ENCODE assay signal across 18 cellular contexts in genomic region chr10:24254180-24254579, GRCh38. TPM values are rescaled to one million over a fixed set of nuclear protein-coding genes. Genes with fewer than 3 reads are reported as not detected.
DNase-seq lines count a peak whose midpoint lies in the region; ATAC-seq and TF ChIP-seq lines count a peak whose summit lies in the region.
"Had no signal": no experiment of that assay in that cellular context is flagged by ENCODE, and none has a peak within 500 bp of the region (broad histone marks: within the 10 kb centered on the region; RNA-seq: fewer than 3 reads in every experiment).

No MANE protein-coding gene starts in this region.

- H3K9me3 ChIP-seq in breast epithelium (no peaks in the 10 kb centered on the region), hepatocyte (ENCODE audit: low read depth) (no peaks in the 10 kb centered on the region), subcutaneous abdominal adipose tissue (ENCODE audit: control insufficient read depth in 5 of 5, low read length in 5 of 5) (no peaks in the 10 kb centered on the region), gastroesophageal sphincter (no peaks in the 10 kb centered on the region)

- DNase-seq in M059J (ENCODE audit: low read depth) (peak; percentile 6), breast epithelium (ENCODE audit: low spot score in 2 of 2) (no peak), hepatocyte (ENCODE audit: low spot score) (no peak), NCI-H187 (lab: John Stamatoyannopoulos, UW) (no peak), DMS53 treated with DMSO at 0.1 percent for 48 hours (lab: John Stamatoyannopoulos, UW; ENCODE audit: unreplicated experiment) (no peak)
- no peak for DNase-seq in activated naive CD4-positive, alpha-beta T cell treated with anti-CD3 and anti-CD28 coated beads, Interleukin-2, amount 50 U/mL, for 16 hours
- DNase-seq: activated CD4-positive, alpha-beta memory T cell treated with anti-CD3 and anti-CD28 coated beads, Interleukin-2, amount 10 ng/mL, durations not matched to agents 7 days and 5 days; activated naive CD8-positive, alpha-beta T cell treated with anti-CD3 and anti-CD28 coated beads, Interleukin-2, amount 50 U/mL, for 24 hours; activated T-cell treated with anti-CD3 and anti-CD28 coated beads, Interleukin-2, amount 50 U/mL, for 72 hours; DMS 273 treated with DMSO at 0.1 percent for 48 hours; erythroblast; Kasumi-1; naive thymus-derived CD8-positive, alpha-beta T cell; NCI-H1694; NCI-H510A; substantia nigra had no signal

- TF ChIP-seq CTCF in breast epithelium (IDR thresholded peaks at IDR 0.05) = no peak
- no peak for TF ChIP-seq CTCF in hepatocyte (IDR thresholded peaks at IDR 0.05; ENCODE audit: poor library complexity)
- no peak for TF ChIP-seq CTCF in gastroesophageal sphincter (IDR thresholded peaks at IDR 0.05)

- no peak overlapping the region for H2AFZ ChIP-seq in hepatocyte

- H3K27ac ChIP-seq in breast epithelium (peak overlapping the region; percentile 94 to 97), hepatocyte (peak overlapping the region; percentile 86), subcutaneous abdominal adipose tissue (ENCODE audit: low read depth, low read length) (peak overlapping the region; percentile 24), gastroesophageal sphincter (no peak overlapping the region)

- TF ChIP-seq POLR2A in breast epithelium (IDR thresholded peaks at IDR 0.05) = no peak
- TF ChIP-seq POLR2A in gastroesophageal sphincter (IDR thresholded peaks at IDR 0.05) = no peak

- no peak overlapping the region for H3K4me2 ChIP-seq in hepatocyte

- no peak overlapping the region for H3K4me3 ChIP-seq in breast epithelium
- H3K4me3 ChIP-seq in hepatocyte = no peak overlapping the region
- no peak overlapping the region for H3K4me3 ChIP-seq in subcutaneous abdominal adipose tissue (ENCODE audit: low read depth in 1 of 5, low read length in 5 of 5)
- no peak overlapping the region for H3K4me3 ChIP-seq in gastroesophageal sphincter

- intact Hi-C loops in breast epithelium (cut with DNase I; ENCODE audit: low total_unique reads) = no loop called here

- H3K9ac ChIP-seq in subcutaneous abdominal adipose tissue (ENCODE audit: low read length in 5 of 5) = no peak overlapping the region

- no peak for TF ChIP-seq EP300 in gastroesophageal sphincter (IDR thresholded peaks at IDR 0.05)

- H4K20me1 ChIP-seq in hepatocyte (ENCODE audit: insufficient read depth, poor library complexity, severe bottlenecking) = no peaks in the 10 kb centered on the region

- H3K36me3 ChIP-seq in breast epithelium = no peaks in the 10 kb centered on the region
- H3K36me3 ChIP-seq in hepatocyte (replicated peaks; ENCODE audit: insufficient read depth, low read depth) = no peaks in the 10 kb centered on the region
- peaks cover 0 to 4% (median 0%) of the 10 kb centered on the region in 5 donors for H3K36me3 ChIP-seq in subcutaneous abdominal adipose tissue (ENCODE audit: control insufficient read depth in 5 of 5, insufficient read depth in 5 of 5, low read length in 5 of 5)
- H3K36me3 ChIP-seq in gastroesophageal sphincter = no peaks in the 10 kb centered on the region

- no peaks in the 10 kb centered on the region for H3K27me3 ChIP-seq in breast epithelium
- no peaks in the 10 kb centered on the region for H3K27me3 ChIP-seq in hepatocyte
- H3K27me3 ChIP-seq in subcutaneous abdominal adipose tissue (ENCODE audit: control insufficient read depth in 5 of 5, insufficient read depth in 4 of 5, low read length in 5 of 5) = no peaks in the 10 kb centered on the region
- H3K27me3 ChIP-seq in gastroesophageal sphincter = no peaks in the 10 kb centered on the region

- H3K9me2 ChIP-seq in hepatocyte (replicated peaks; ENCODE audit: insufficient read depth) = no peaks in the 10 kb centered on the region

- H3K79me2 ChIP-seq in hepatocyte = peaks cover 65% of the 10 kb centered on the region

- H3K4me1 ChIP-seq in breast epithelium (peaks cover 11 to 26% of the 10 kb centered on the region in 2 donors), hepatocyte (ENCODE audit: insufficient read depth) (peaks cover 28% of the 10 kb centered on the region), subcutaneous abdominal adipose tissue (ENCODE audit: control insufficient read depth in 5 of 5, insufficient read depth in 5 of 5, low read length in 5 of 5) (peaks cover 3 to 65% (median 24%) of the 10 kb centered on the region in 5 donors), gastroesophageal sphincter (no peaks in the 10 kb centered on the region)

- no peak for ATAC-seq in gastroesophageal sphincter
- ATAC-seq: activated naive CD8-positive, alpha-beta T cell treated with anti-CD3 and anti-CD28 coated beads, Interleukin-2, amount 50 U/mL, for 24 hours; activated T-cell treated with anti-CD3 and anti-CD28 coated beads, Interleukin-2, amount 50 U/mL, for 72 hours; naive thymus-derived CD8-positive, alpha-beta T cell had no signal

- 89% methylated on average over 3 of the region's 3 CpGs for WGBS in hepatocyte (ENCODE audit: low lambda C conversion rate, missing lambda C conversion rate)
- 54 to 80% methylated on average over 2 to 3 of the region's 3 CpGs for WGBS in gastroesophageal sphincter (ENCODE audit: low coverage in 1 of 2), 2 donors

RNA-seq across cellular contexts. Expression of gene KIAA1217, which starts 45.2 kb away (rescaled TPM):
- 1.5 and 2.7 TPM in 2 replicates for total RNA-seq in M059J (2014; rRNA removed; shearing (Covaris generic))
- 100 to 1,000 TPM in 1 of 3 donors, 10 to 100 TPM in 2; 19.7 to 154 (median 83.6) TPM for total RNA-seq in breast epithelium
- 20.1 and 33.2 TPM in 2 replicates for total RNA-seq in hepatocyte
- 31.6 and 36.7 TPM in 2 replicates for polyA plus RNA-seq in hepatocyte
- 10 to 100 TPM in 3 of 4 donors, 1 to 10 TPM in 1; 9.7 to 15.3 (median 12.7) TPM for total RNA-seq in gastroesophageal sphincter
- total RNA-seq: naive thymus-derived CD8-positive, alpha-beta T cell had no signal
- polyA plus RNA-seq: naive thymus-derived CD8-positive, alpha-beta T cell had no signal

Comparison
In these comparisons a context has a peak if more than half of its experiments do, and no peak if none do; other contexts are left out.
1. H3K27ac ChIP-seq: peak in breast epithelium (2 of 2), hepatocyte (single experiment) and subcutaneous abdominal adipose tissue (single experiment); none in gastroesophageal sphincter (0 of 4).